ENCODE assay signal across 27 cellular contexts in genomic region chr7:26912351-26912750, GRCh38. TPM values are rescaled to one million over a fixed set of nuclear protein-coding genes. Genes with fewer than 3 reads are reported as not detected.
DNase-seq lines count a peak whose midpoint lies in the region; ATAC-seq, FAIRE-seq and TF ChIP-seq lines count a peak whose summit lies in the region.
"Had no signal": no experiment of that assay in that cellular context is flagged by ENCODE, and none has a peak within 500 bp of the region (broad histone marks: within the 10 kb centered on the region; RNA-seq: fewer than 3 reads in every experiment).

No MANE protein-coding gene starts in this region.

- H2AK5ac ChIP-seq in trophoblast cell (ENCODE audit: low read length) = no peak overlapping the region

- no peak overlapping the region for H2BK12ac ChIP-seq in trophoblast cell (ENCODE audit: low read length)

- POLR2A ChIA-PET in A673 (lab: Charles Lee; ENCODE audit: low non-redundant PET) = no interaction called here

- no peak overlapping the region for H4K12ac ChIP-seq in trophoblast cell (ENCODE audit: low read depth, low read length)

- no TSS peak for BruUV-seq in A673 (replicated peaks; lab: Mats Ljungman, UMichigan)

- H3K79me1 ChIP-seq in trophoblast cell (ENCODE audit: low read length) = no peaks in the 10 kb centered on the region

- ATAC-seq in GM21528 (IDR thresholded peaks at IDR 0.05; ENCODE audit: low FRiP score, unreplicated experiment) (no peak), GM19351 (IDR thresholded peaks at IDR 0.05; ENCODE audit: unreplicated experiment) (no peak)
- ATAC-seq: activated CD8-positive, alpha-beta T cell treated with anti-CD3 and anti-CD28 coated beads for 36 hours; activated naive CD8-positive, alpha-beta T cell treated with anti-CD3 and anti-CD28 coated beads, Interleukin-2, amount 50 U/mL, for 24 hours; left colon; naive thymus-derived CD8-positive, alpha-beta T cell; Panc1 had no signal

- H3K27ac ChIP-seq in trophoblast cell (ENCODE audit: low read depth, low read length) (no peak overlapping the region), A673 (ENCODE audit: low read depth, low read length, poor library complexity, severe bottlenecking) (no peak overlapping the region)
- H3K27ac ChIP-seq: C4-2B, epithelial cell of prostate, SJCRH30 had no signal

- no peak overlapping the region for H2BK120ac ChIP-seq in trophoblast cell (ENCODE audit: insufficient read depth, low read length, poor library complexity)

- H2BK5ac ChIP-seq in trophoblast cell (ENCODE audit: low read depth, low read length, poor library complexity) = no peak overlapping the region

- no peak overlapping the region for H2AFZ ChIP-seq in trophoblast cell (ENCODE audit: insufficient read depth, low read length, poor library complexity)

- H4K91ac ChIP-seq in trophoblast cell (ENCODE audit: low read depth, low read length) = no peak overlapping the region

- no peak overlapping the region for H3K18ac ChIP-seq in trophoblast cell (ENCODE audit: low read length)

- no peak overlapping the region for H4K8ac ChIP-seq in trophoblast cell (ENCODE audit: low read depth, low read length)

- FAIRE-seq in H54 (lab: Jason Lieb, UNC) = peak; percentile 50
- no peak for FAIRE-seq in bronchial epithelial cell (lab: Jason Lieb, UNC)
- no peak for FAIRE-seq in urothelium cell line (lab: Jason Lieb, UNC)
- FAIRE-seq: D721Med, GM12892 had no signal

- H3K9me3 ChIP-seq in trophoblast cell (ENCODE audit: insufficient read depth, low read depth, low read length) (no peaks in the 10 kb centered on the region), A673 (ENCODE audit: low read depth, low read length, poor library complexity, severe bottlenecking) (no peaks in the 10 kb centered on the region)
- H3K9me3 ChIP-seq: SJCRH30 had no signal

- no peak overlapping the region for H3K14ac ChIP-seq in trophoblast cell (ENCODE audit: low read length)

- no peak for TF ChIP-seq POLR2A in H54 (IDR thresholded peaks at IDR 0.05; ENCODE audit: low read depth, low read length)

- H3K36me3 ChIP-seq in bronchial epithelial cell (ENCODE audit: control insufficient read depth, insufficient read depth, low read length) = no peaks in the 10 kb centered on the region
- H3K36me3 ChIP-seq in trophoblast cell (ENCODE audit: control insufficient read depth in 1 of 2, insufficient read depth in 2 of 2, low read length in 2 of 2) = no peaks in the 10 kb centered on the region
- H3K36me3 ChIP-seq in A673 (ENCODE audit: insufficient read depth, low read length, poor library complexity, severe bottlenecking) = no peaks in the 10 kb centered on the region
- H3K36me3 ChIP-seq: SJCRH30 had no signal

- intact Hi-C loops in A673 (cut with micrococcal nuclease; ENCODE audit: unreplicated experiment) = no loop called here

- no peak overlapping the region for H3K4me2 ChIP-seq in trophoblast cell (ENCODE audit: low read length)

- DNase-seq in H54 (ENCODE audit: insufficient read length, low spot score) (no peak), NOMO-1 (lab: John Stamatoyannopoulos, UW; ENCODE audit: unreplicated experiment in 2 of 2) (peak; percentile 85 to 98), bronchial epithelial cell (ENCODE audit: low read depth) (peak; percentile 41), trophoblast cell (peak; percentile 25 to 58), A673 (ENCODE audit: low spot score) (no peak), urothelium cell line (ENCODE audit: low spot score) (no peak)
- DNase-seq: activated CD4-positive, CD25-positive, alpha-beta regulatory T cell treated with anti-CD3 and anti-CD28 coated beads, Interleukin-2, amount 50 U/mL, for 72 hours; activated CD8-positive, alpha-beta T cell treated with anti-CD3 and anti-CD28 coated beads for 36 hours; activated gamma-delta T cell; activated naive CD8-positive, alpha-beta T cell treated with anti-CD3 and anti-CD28 coated beads, Interleukin-2, amount 50 U/mL, for 24 hours; activated T-cell treated with anti-CD3 and anti-CD28 coated beads, Interleukin-2, amount 50 U/mL, for 1 hour; left colon; naive thymus-derived CD8-positive, alpha-beta T cell; NCI-H2029 treated with DMSO at 0.1 percent for 48 hours; NCI-H345; SJCRH30; stimulated activated CD4-positive, alpha-beta T cell treated with anti-CD3 and anti-CD28 coated beads, Interleukin-12 subunit alpha, Interleukin-12 subunit beta, amount 100 ng/mL, for 4 hours; stimulated activated CD4-positive, alpha-beta T cell treated with anti-CD3 and anti-CD28 coated beads, Interleukin-4, amount 100 ng/mL, for 24 hours; stimulated activated naive CD4-positive, alpha-beta T cell; T-helper 1 cell had no signal

- H3K9ac ChIP-seq in trophoblast cell (ENCODE audit: low read length) = no peak overlapping the region

- CTCF ChIA-PET in A673 (lab: Charles Lee) = no interaction called here

- no peak overlapping the region for H3K23ac ChIP-seq in trophoblast cell (ENCODE audit: low read length)

- H3K4me3 ChIP-seq in bronchial epithelial cell (ENCODE audit: low read depth, low read length) (no peak overlapping the region), trophoblast cell (ENCODE audit: low read depth, low read length) (no peak overlapping the region), A673 (ENCODE audit: low read depth, low read length, poor library complexity, severe bottlenecking) (no peak overlapping the region)
- H3K4me3 ChIP-seq: SJCRH30 had no signal

- H3K4ac ChIP-seq in trophoblast cell (ENCODE audit: low read depth, low read length) = no peak overlapping the region

- TF ChIP-seq CTCF in bronchial epithelial cell (IDR thresholded peaks at IDR 0.05; ENCODE audit: insufficient read depth, low read length, severe bottlenecking) (no peak), A673 (conservative IDR thresholded peaks at IDR 0.05; ENCODE audit: low read depth, low read length) (no peak)

- no peaks in the 10 kb centered on the region for H3K79me2 ChIP-seq in trophoblast cell (ENCODE audit: control insufficient read depth, insufficient read depth, low read length, poor library complexity)

- H3K27me3 ChIP-seq in bronchial epithelial cell (ENCODE audit: control insufficient read depth, insufficient read depth, low read length) (no peaks in the 10 kb centered on the region), trophoblast cell (ENCODE audit: insufficient read depth, low read length) (no peaks in the 10 kb centered on the region), A673 (replicated peaks; ENCODE audit: insufficient read depth, low read depth, low read length, poor library complexity) (peaks cover 22% of the 10 kb centered on the region)

- H3K4me1 ChIP-seq in trophoblast cell (ENCODE audit: control insufficient read depth in 1 of 2, insufficient read depth in 2 of 2, low read length in 2 of 2) = peaks cover 0 to 3% of the 10 kb centered on the region in 2 experiments
- no peaks in the 10 kb centered on the region for H3K4me1 ChIP-seq in A673 (ENCODE audit: insufficient read depth, low read length, poor library complexity, severe bottlenecking)
- H3K4me1 ChIP-seq: SJCRH30 had no signal

RNA-seq across cellular contexts. Expression of gene SKAP2, which starts 48.0 kb away (rescaled TPM):
- total RNA-seq in bronchial epithelial cell = 2.1 and 3.3 TPM in 2 replicates
- 5.9 TPM in 2 replicates for polyA plus RNA-seq in trophoblast cell (2013)
- 0.56 and 1.7 TPM in 2 replicates for total RNA-seq in A673 (2021)

Comparison
In these comparisons a context has a peak if more than half of its experiments do, and no peak if none do; other contexts are left out.
1. DNase-seq: peak in NOMO-1 (2 of 2), bronchial epithelial cell (single experiment) and trophoblast cell (2 of 2); none in H54 (single experiment), A673 (single experiment) and urothelium cell line (single experiment).